22 cellular contexts compared by ENCODE assay signal in genomic region chr13:109595466-109595865, GRCh38.
"Had no signal": no experiment of that assay in that cellular context is flagged by ENCODE, and none has a peak within 500 bp of the region (broad histone marks: within the 10 kb centered on the region; RNA-seq: fewer than 3 reads in every experiment).

No MANE protein-coding gene starts in this region.

- DNase-seq: activated CD4-positive, alpha-beta T cell treated with anti-CD3 and anti-CD28 coated beads, Interleukin-2, amount 50 U/mL, for 48 hours; activated CD8-positive, alpha-beta memory T cell treated with anti-CD3 and anti-CD28 coated beads, Interleukin-2, amount 10 ng/mL, durations not matched to agents 7 days and 5 days; activated effector memory CD4-positive, alpha-beta T cell treated with Interleukin-2 at 50 U/mL for 16 hours; activated naive CD4-positive, alpha-beta T cell treated with anti-CD3 and anti-CD28 coated beads, Interleukin-2, amount 50 U/mL, for 16 hours; activated T-cell treated with anti-CD3 and anti-CD28 coated beads, Interleukin-2, amount 50 U/mL, for 4 hours; adrenal gland; cortex of kidney; effector CD8-positive, alpha-beta T cell; hippocampal formation; occipital lobe; stimulated activated CD4-positive, alpha-beta T cell treated with anti-CD3 and anti-CD28 coated beads, Interleukin-15, amount 100 ng/mL, for 24 hours; stimulated activated CD4-positive, alpha-beta T cell treated with anti-CD3 and anti-CD28 coated beads, Interleukin-4, amount 100 ng/mL, for 1 hour; stimulated activated naive CD4-positive, alpha-beta T cell treated with Interleukin-2 at 50 U/mL for 16 hours; substantia nigra; T-helper 17 cell; transverse colon; WERI-Rb-1 had no signal

- H3K36me3 ChIP-seq: adrenal gland, cardiac muscle cell, right atrium auricular region, transverse colon, vagina, WERI-Rb-1 had no signal

- H3K27ac ChIP-seq: adrenal gland, cardiac muscle cell, epithelial cell of prostate, right atrium auricular region, skin epidermis, transverse colon, vagina, WERI-Rb-1 had no signal

- ATAC-seq: activated CD8-positive, alpha-beta memory T cell treated with anti-CD3 and anti-CD28 coated beads, Interleukin-2, amount 10 ng/mL, durations not matched to agents 7 days and 5 days; activated T-cell treated with anti-CD3 and anti-CD28 coated beads, Interleukin-2, amount 50 U/mL, for 4 hours; T-helper 17 cell had no signal

- H3K4me3 ChIP-seq: adrenal gland, cardiac muscle cell, right atrium auricular region, skin epidermis, transverse colon, vagina had no signal

- H3K9me3 ChIP-seq: adrenal gland, right atrium auricular region, transverse colon, vagina had no signal
